9 cellular contexts compared by ENCODE assay signal in the genomic region with DNA sequence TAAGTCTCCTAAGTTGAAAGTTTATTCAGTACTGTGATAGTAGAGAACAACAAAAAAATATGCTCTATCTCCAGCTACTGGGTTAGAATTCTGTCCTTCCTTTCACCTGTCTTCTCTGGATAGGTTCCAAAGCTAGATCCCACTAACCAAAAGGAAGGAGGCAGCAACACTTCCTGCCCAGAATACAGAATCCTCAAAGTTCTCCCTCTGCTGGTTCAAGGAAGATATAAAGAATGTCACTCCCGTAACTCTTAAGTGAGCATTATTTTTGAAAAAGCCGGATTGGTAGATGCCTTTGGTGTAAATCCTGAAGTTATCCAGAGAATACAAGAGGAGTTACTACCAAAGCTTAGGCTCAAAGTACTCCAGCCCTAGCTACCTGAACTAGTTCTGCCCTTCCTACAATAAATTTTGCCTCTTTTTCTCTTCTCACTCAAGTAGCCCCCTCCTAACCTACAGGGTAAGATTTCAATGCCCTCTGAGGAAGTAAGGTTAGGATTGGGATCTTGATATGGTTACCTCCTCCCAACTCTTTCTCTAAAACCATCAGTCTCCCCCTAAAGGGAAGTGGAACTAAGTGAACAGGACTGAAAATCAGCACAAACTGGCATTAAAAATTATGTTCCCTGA. TPM values are rescaled to one million over a fixed set of nuclear protein-coding genes. Genes with fewer than 3 reads are reported as not detected.
DNase-seq lines count a peak whose midpoint lies in the region; ATAC-seq and TF ChIP-seq lines count a peak whose summit lies in the region.
"Had no signal": no experiment of that assay in that cellular context is flagged by ENCODE, and none has a peak within 500 bp of the region (broad histone marks: within the 10 kb centered on the region; RNA-seq: fewer than 3 reads in every experiment).

No MANE protein-coding gene starts in this region.

- H3K79me2 ChIP-seq in PC-3 (ENCODE audit: low read length): no peaks in the 10 kb centered on the region
- H3K79me2 ChIP-seq in neural progenitor cell (ENCODE audit: low read depth): no peaks in the 10 kb centered on the region

- H3K4me1 ChIP-seq in PC-3 (ENCODE audit: insufficient read depth, low read length): no peaks in the 10 kb centered on the region
- no peaks in the 10 kb centered on the region for H3K4me1 ChIP-seq in neural progenitor cell

- H3F3A ChIP-seq in PC-3 (ENCODE audit: low read length, unreplicated experiment): no peaks in the 10 kb centered on the region
- H3F3A ChIP-seq in neural progenitor cell (ENCODE audit: low read depth): peaks cover 10% of the 10 kb centered on the region

- no peaks in the 10 kb centered on the region for H3K9me2 ChIP-seq in PC-3 (replicated peaks; ENCODE audit: low read length)

- H3K9ac ChIP-seq in PC-3 (ENCODE audit: low read length) (no peak overlapping the region), neural progenitor cell (no peak overlapping the region)

- H3K4me3 ChIP-seq in H7 (ENCODE audit: insufficient read depth, low read depth, low read length) (no peak overlapping the region), PC-3 (ENCODE audit: low read length) (no peak overlapping the region), epithelial cell of esophagus (ENCODE audit: low read length) (no peak overlapping the region), neural progenitor cell (no peak overlapping the region)

- no peaks in the 10 kb centered on the region for H3K9me3 Mint-ChIP-seq in neural progenitor cell

- H3K27ac ChIP-seq in PC-3 (ENCODE audit: low read length) (no peak overlapping the region), neural progenitor cell (peak overlapping the region; percentile 18)

- peak; percentile 82 for ATAC-seq in PC-3
- no peak for ATAC-seq in HG02885 (IDR thresholded peaks at IDR 0.05; ENCODE audit: poor library complexity, unreplicated experiment)
- no peak for ATAC-seq in HG02588 (IDR thresholded peaks at IDR 0.05; ENCODE audit: unreplicated experiment)

- DNase-seq in AML-193 (lab: John Stamatoyannopoulos, UW) (peak; percentile 57 to 69), H7 (peak; percentile 67), PC-3 (peak; percentile 82), epithelial cell of esophagus (ENCODE audit: low read depth) (peak; percentile 69), neural progenitor cell (ENCODE audit: low spot score) (peak; percentile 73), nucleus accumbens (lab: John Stamatoyannopoulos, UW) (no peak)

- H3K27ac Mint-ChIP-seq in neural progenitor cell: no peak overlapping the region

- intact Hi-C loops in PC-3 (cut with micrococcal nuclease): loop anchor here (1.0 kb wide), 1 partner anchor 71 kb away; no protein-coding TSS in a partner anchor

- TF ChIP-seq CTCF in PC-3 (conservative IDR thresholded peaks at IDR 0.05; ENCODE audit: low read depth, low read length): peak; percentile 79
- TF ChIP-seq CTCF in epithelial cell of esophagus (IDR thresholded peaks at IDR 0.05; ENCODE audit: insufficient read depth, low read depth, low read length, missing control alignments): peak; percentile 70
- peak; percentile 77 for TF ChIP-seq CTCF in neural progenitor cell (IDR thresholded peaks at IDR 0.05)

- H3K27me3 ChIP-seq in H7 (ENCODE audit: control insufficient read depth, insufficient read depth, low read length): no peaks in the 10 kb centered on the region
- no peaks in the 10 kb centered on the region for H3K27me3 ChIP-seq in PC-3 (ENCODE audit: low read length)
- no peaks in the 10 kb centered on the region for H3K27me3 ChIP-seq in neural progenitor cell

- no peak overlapping the region for H3K4me3 Mint-ChIP-seq in neural progenitor cell

- no peaks in the 10 kb centered on the region for H3K27me3 Mint-ChIP-seq in neural progenitor cell (ENCODE audit: insufficient read depth, low read depth)

- H3K9me3 ChIP-seq in PC-3 (ENCODE audit: low read length) (no peaks in the 10 kb centered on the region), neural progenitor cell (ENCODE audit: low read depth) (no peaks in the 10 kb centered on the region)

- H3K36me3 ChIP-seq in H7 (replicated peaks; ENCODE audit: control insufficient read depth, insufficient read depth, low read length) (peaks cover 3% of the 10 kb centered on the region), PC-3 (ENCODE audit: low read depth, low read length) (no peaks in the 10 kb centered on the region), neural progenitor cell (no peaks in the 10 kb centered on the region)

- POLR2A ChIA-PET in PC-3 (lab: Charles Lee; ENCODE audit: unreplicated experiment): no interaction called here

- CTCF ChIA-PET in PC-3 (lab: Charles Lee): interaction anchor here (0.5 to 1.2 kb wide), 3 partner anchors 26 to 171 kb away, joined by 4 to 6 read pairs (median 4); a partner anchor contains a TSS

- BruUV-seq in PC-3 (replicated peaks; lab: Mats Ljungman, UMichigan): no TSS peak

- no peak overlapping the region for H2AFZ ChIP-seq in PC-3 (ENCODE audit: low read length)
- H2AFZ ChIP-seq in neural progenitor cell (replicated peaks): no peak overlapping the region

- H4K20me1 ChIP-seq in PC-3 (ENCODE audit: low read length) (no peaks in the 10 kb centered on the region), neural progenitor cell (ENCODE audit: low read depth) (peaks cover 6% of the 10 kb centered on the region)

- H3K4me2 ChIP-seq in PC-3 (ENCODE audit: low read length): no peak overlapping the region
- no peak overlapping the region for H3K4me2 ChIP-seq in neural progenitor cell

- no peaks in the 10 kb centered on the region for H3K4me1 Mint-ChIP-seq in neural progenitor cell

- peaks cover 17% of the 10 kb centered on the region for H3K36me3 Mint-ChIP-seq in neural progenitor cell

RNA-seq across cellular contexts. Expression of a gene that starts 26.0 kb away (rescaled TPM):
- total RNA-seq in H7 (2014; rRNA removed; shearing (Covaris generic)): 20.1 and 28.1 TPM in 2 replicates
- total RNA-seq in PC-3 (2014; rRNA removed) (0.29 TPM in 2 replicates), neural progenitor cell (ENCODE audit: low replicate concordance) (21.3 and 35.4 TPM in 2 replicates)

RNA-seq across cellular contexts. Expression of a gene that starts 34.9 kb away (rescaled TPM):
- 8.1 and 14.5 TPM in 2 replicates for total RNA-seq in H7 (2014; rRNA removed; shearing (Covaris generic))
- total RNA-seq in PC-3 (2014; rRNA removed) (8.2 and 8.9 TPM in 2 replicates), neural progenitor cell (ENCODE audit: low replicate concordance) (17.6 TPM in 2 replicates)

RNA-seq across cellular contexts. Expression of a gene that starts 36.5 kb away (rescaled TPM):
- not detected in 2 replicates for total RNA-seq in H7 (2014; rRNA removed; shearing (Covaris generic))
- not detected in 2 replicates for total RNA-seq in PC-3 (2014; rRNA removed)
- not detected in 2 replicates for total RNA-seq in neural progenitor cell (ENCODE audit: low replicate concordance)
- total RNA-seq: mononuclear cell had no signal

Comparison
In these comparisons a context has a peak if more than half of its experiments do, and no peak if none do; other contexts are left out.
1. DNase-seq: peak in AML-193 (2 of 2), H7 (single experiment), PC-3 (single experiment), epithelial cell of esophagus (single experiment) and neural progenitor cell (single experiment); none in nucleus accumbens (0 of 56).
2. RNA of a gene that starts 26.0 kb away (total RNA-seq): 21.3 to 35.4 TPM in neural progenitor cell and 20.1 to 28.1 TPM in H7; 0.29 TPM in PC-3; every median in the first group is over 10 times any median in the second.
3. Peak in every context shown above with its lines, with median percentiles within 50 percentile points of each other: CTCF ChIP-seq.